Comparison of ENCODE assay signal across 26 cellular contexts in the genomic region with DNA sequence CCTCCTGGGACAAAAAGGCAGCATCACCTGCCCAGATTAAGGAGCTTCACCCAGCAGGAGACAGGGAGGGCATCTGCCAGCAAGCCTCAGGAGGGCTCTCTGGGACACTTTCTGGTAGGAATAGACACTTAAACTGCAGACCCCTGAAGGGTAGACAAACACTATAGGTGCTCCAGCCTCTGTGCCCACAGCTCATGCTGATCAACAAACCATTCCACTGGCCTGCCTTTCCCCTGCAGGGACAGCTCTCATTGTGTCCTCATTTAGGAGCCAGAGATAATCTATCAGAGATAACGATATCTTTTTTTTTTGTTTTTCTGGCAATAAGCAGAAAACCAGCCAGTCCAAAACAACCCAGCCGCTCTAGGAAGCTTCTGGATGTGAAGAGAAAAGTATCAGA.
DNase-seq lines count a peak whose midpoint lies in the region; FAIRE-seq and TF ChIP-seq lines count a peak whose summit lies in the region.
"Had no signal": no experiment of that assay in that cellular context is flagged by ENCODE, and none has a peak within 500 bp of the region (broad histone marks: within the 10 kb centered on the region; RNA-seq: fewer than 3 reads in every experiment).

No MANE protein-coding gene starts in this region.

- POLR2A ChIA-PET in RWPE1 (lab: Yijun Ruan, JAX; ENCODE audit: low non-redundant PET): no interaction called here

- peaks cover 0 to 10% (median 0%) of the 10 kb centered on the region in 4 donors for H3K4me1 ChIP-seq in sigmoid colon
- H3K4me1 ChIP-seq: BE2C had no signal

- intact Hi-C loops in sigmoid colon (cut with DNase I): no loop called here

- CTCF ChIA-PET in RWPE1 (lab: Yijun Ruan, JAX): interaction anchor here (0.7 kb wide), 1 partner anchor 99 kb away, joined by 3 read pairs; no protein-coding TSS in a partner anchor

- H3K27me3 ChIP-seq in WERI-Rb-1 (ENCODE audit: insufficient read depth, low read depth, severe bottlenecking) (no peaks in the 10 kb centered on the region), sigmoid colon (no peaks in the 10 kb centered on the region)
- H3K27me3 ChIP-seq: MG63 had no signal

- H3K36me3 ChIP-seq in WERI-Rb-1 (no peaks in the 10 kb centered on the region), sigmoid colon (no peaks in the 10 kb centered on the region)
- H3K36me3 ChIP-seq: BE2C, MG63 had no signal

- H3K9me3 ChIP-seq in WERI-Rb-1 (ENCODE audit: severe bottlenecking): no peaks in the 10 kb centered on the region
- no peaks in the 10 kb centered on the region for H3K9me3 ChIP-seq in sigmoid colon
- H3K9me3 ChIP-seq: BE2C, MG63 had no signal

- peak; percentile 57 for FAIRE-seq in HTR-8/SVneo (lab: Jason Lieb, UNC)
- FAIRE-seq: GM12892 had no signal

- H3K27ac ChIP-seq in WERI-Rb-1 (peak overlapping the region; percentile 86), sigmoid colon (no peak overlapping the region), RWPE1 (no peak overlapping the region)
- H3K27ac ChIP-seq: SK-N-MC had no signal

- DNase-seq in NCI-H1417 (lab: John Stamatoyannopoulos, UW) (peak in 2 of 3 experiments; percentile 59 to 63), NCI-H1417 treated with DMSO at 0.1 percent for 48 hours (lab: John Stamatoyannopoulos, UW) (no peak), HTR-8/SVneo (ENCODE audit: insufficient read length, low spot score) (no peak), NCI-H187 treated with DMSO at 0.1 percent for 48 hours (lab: John Stamatoyannopoulos, UW) (peak; percentile 27), WERI-Rb-1 (no peak), middle frontal gyrus (ENCODE audit: extremely low spot score, low spot score) (no peak), sigmoid colon (no peak), RWPE1 (ENCODE audit: low spot score) (no peak)
- DNase-seq: 8988T; ACHN; BE2C; CD8-positive, alpha-beta memory T cell; DMS 273 treated with DMSO at 0.1 percent for 48 hours; DND-41; HCEC 1CT; IMR-90; KG1; MG63; NCI-H1436 treated with DMSO at 0.1 percent for 48 hours; NCI-H2081 treated with DMSO at 0.1 percent for 48 hours; NCI-H2227 treated with DMSO at 0.1 percent for 48 hours; NCI-H510A treated with DMSO at 0.1 percent for 48 hours; SIG-M5; T-helper 17 cell had no signal

- TF ChIP-seq POLR2A in sigmoid colon (IDR thresholded peaks at IDR 0.05): no peak

- 92% methylated on average over 2 of the region's 2 CpGs for WGBS in sigmoid colon, 2 donors

- no peak for TF ChIP-seq EP300 in sigmoid colon (IDR thresholded peaks at IDR 0.05)

- H3K4me3 ChIP-seq in WERI-Rb-1 (ENCODE audit: low read depth, low read length) (peak overlapping the region; percentile 10; the same call in 1 of the 2 replicates), sigmoid colon (no peak overlapping the region)
- H3K4me3 ChIP-seq: MG63, SK-N-MC had no signal

- TF ChIP-seq CTCF in WERI-Rb-1 (IDR thresholded peaks at IDR 0.05; ENCODE audit: low read depth, low read length) (no peak), sigmoid colon (IDR thresholded peaks at IDR 0.05) (no peak), RWPE1 (conservative IDR thresholded peaks at IDR 0.05; ENCODE audit: low read depth) (no peak)

Comparison
In these comparisons a context has a peak if more than half of its experiments do, and no peak if none do; other contexts are left out.
1. DNase-seq: peak in NCI-H1417 (2 of 3) and NCI-H187 treated with DMSO at 0.1 percent for 48 hours (single experiment); none in NCI-H1417 treated with DMSO at 0.1 percent for 48 hours (single experiment), HTR-8/SVneo (single experiment), WERI-Rb-1 (single experiment), middle frontal gyrus (single experiment), sigmoid colon (single experiment) and RWPE1 (single experiment).